In genomic region chr6:1916334-1916985, GRCh38 we compare ENCODE assay signal across 12 cellular contexts.
A peak's percentile ranks its signal among the peaks of the same experiment; 100 is the strongest.
DNase-seq lines count a peak whose midpoint lies in the region; ATAC-seq, FAIRE-seq and TF ChIP-seq lines count a peak whose summit lies in the region.
"Had no signal": no experiment of that assay in that cellular context is flagged by ENCODE, and none has a peak within 500 bp of the region (broad histone marks: within the 10 kb centered on the region; RNA-seq: fewer than 3 reads in every experiment).

No MANE protein-coding gene starts in this region.

- H3K27ac ChIP-seq in tibial nerve = no peak overlapping the region
- H3K27ac ChIP-seq: gastroesophageal sphincter had no signal

- no peak for ATAC-seq in HG02938 (IDR thresholded peaks at IDR 0.05; ENCODE audit: unreplicated experiment)
- ATAC-seq: gastroesophageal sphincter; stimulated activated effector memory CD8-positive, alpha-beta T cell treated with anti-CD3 and anti-CD28 coated beads, Interleukin-12 subunit alpha, Interleukin-12 subunit beta, amount 100 ng/mL, for 72 hours had no signal

- no peaks in the 10 kb centered on the region for H3K4me1 ChIP-seq in tibial nerve
- H3K4me1 ChIP-seq: gastroesophageal sphincter had no signal

- DNase-seq in Daoy (ENCODE audit: low read depth) (peak; percentile 71), RCC 7860 (ENCODE audit: low spot score) (peak; percentile 51), epithelial cell of proximal tubule (ENCODE audit: low read depth) (peak; percentile 84), non-pigmented ciliary epithelial cell (ENCODE audit: low read depth) (peak; percentile 56), tibial nerve (ENCODE audit: low spot score in 2 of 2) (no peak)
- DNase-seq in activated effector memory CD4-positive, alpha-beta T cell treated with Interleukin-2 at 50 U/mL for 16 hours = no peak
- no peak for DNase-seq in activated naive CD4-positive, alpha-beta T cell treated with anti-CD3 and anti-CD28 coated beads, Interleukin-2, amount 50 U/mL, for 16 hours
- DNase-seq: activated CD4-positive, alpha-beta memory T cell treated with anti-CD3 and anti-CD28 coated beads for 36 hours; NCI-H526 had no signal

- TF ChIP-seq CTCF in epithelial cell of proximal tubule (conservative IDR thresholded peaks at IDR 0.05; ENCODE audit: low read depth, low read length) (no peak), tibial nerve (IDR thresholded peaks at IDR 0.05) (no peak)

- no peaks in the 10 kb centered on the region for H3K27me3 ChIP-seq in tibial nerve
- H3K27me3 ChIP-seq: gastroesophageal sphincter had no signal

- WGBS in tibial nerve, 2 donors = 53 to 59% methylated on average over 8 of the region's 8 CpGs

- H3K4me3 ChIP-seq in epithelial cell of proximal tubule (ENCODE audit: low read depth, low read length) (no peak overlapping the region), tibial nerve (no peak overlapping the region)
- H3K4me3 ChIP-seq: gastroesophageal sphincter had no signal

- H3K36me3 ChIP-seq in tibial nerve = peaks cover 0 to 9% (median 0%) of the 10 kb centered on the region in 3 donors
- H3K36me3 ChIP-seq: gastroesophageal sphincter had no signal

- no peak for TF ChIP-seq EP300 in tibial nerve (IDR thresholded peaks at IDR 0.05)

- H3K9me3 ChIP-seq in tibial nerve = no peaks in the 10 kb centered on the region
- H3K9me3 ChIP-seq: gastroesophageal sphincter had no signal

- TF ChIP-seq POLR2A in tibial nerve (IDR thresholded peaks at IDR 0.05) = no peak

- peak; percentile 45 for FAIRE-seq in RCC 7860 (lab: Jason Lieb, UNC)

Comparison
In these comparisons a context has a peak if more than half of its experiments do, and no peak if none do; other contexts are left out.
1. DNase-seq: peak in Daoy (single experiment), RCC 7860 (single experiment), epithelial cell of proximal tubule (single experiment) and non-pigmented ciliary epithelial cell (single experiment); none in tibial nerve (0 of 2), activated effector memory CD4-positive, alpha-beta T cell treated with Interleukin-2 at 50 U/mL for 16 hours (single experiment) and activated naive CD4-positive, alpha-beta T cell treated with anti-CD3 and anti-CD28 coated beads, Interleukin-2, amount 50 U/mL, for 16 hours (single experiment).